9 cellular contexts compared by ENCODE assay signal in genomic region chr2:121888189-121888557, GRCh38.
DNase-seq lines count a peak whose midpoint lies in the region; ATAC-seq, FAIRE-seq and TF ChIP-seq lines count a peak whose summit lies in the region.
"Had no signal": no experiment of that assay in that cellular context is flagged by ENCODE, and none has a peak within 500 bp of the region (broad histone marks: within the 10 kb centered on the region; RNA-seq: fewer than 3 reads in every experiment).

No MANE protein-coding gene starts in this region.

- H3K4me3 ChIP-seq in KMS-11 (IDR thresholded peaks at IDR 0.05; ENCODE audit: insufficient read depth, low read depth, low read length) (no peak overlapping the region), fibroblast of mammary gland (ENCODE audit: control insufficient read depth, low read depth, low read length) (no peak overlapping the region), Peyer's patch (no peak overlapping the region)
- H3K4me3 ChIP-seq: heart right ventricle had no signal

- H3K27ac ChIP-seq in KMS-11, result no peak overlapping the region
- H3K27ac ChIP-seq in Peyer's patch, result no peak overlapping the region
- H3K27ac ChIP-seq: heart right ventricle had no signal

- H4K20me1 ChIP-seq in KMS-11 (ENCODE audit: insufficient read depth), result no peaks in the 10 kb centered on the region

- no peaks in the 10 kb centered on the region for H3K79me2 ChIP-seq in KMS-11 (ENCODE audit: insufficient read depth, low read depth)

- peak; percentile 91 for ATAC-seq in GM21515 (IDR thresholded peaks at IDR 0.05; ENCODE audit: unreplicated experiment)

- peak; percentile 85 for FAIRE-seq in GM12891 (lab: Jason Lieb, UNC)

- H3K4me2 ChIP-seq in KMS-11, result no peak overlapping the region

- TF ChIP-seq CTCF in KMS-11 (conservative IDR thresholded peaks at IDR 0.05; ENCODE audit: low read depth, low read length) (peak; percentile 28; the same call in 1 of the 2 replicates), fibroblast of mammary gland (conservative IDR thresholded peaks at IDR 0.05; ENCODE audit: control insufficient read depth, insufficient read depth, low read depth, low read length) (peak; percentile 36), Peyer's patch (IDR thresholded peaks at IDR 0.05) (peak in 3 of 6 experiments; percentile 7 to 30 (median 23))

- H2AFZ ChIP-seq in KMS-11 (ENCODE audit: low read depth), result no peak overlapping the region

- H3K9ac ChIP-seq in KMS-11, result no peak overlapping the region

- no peak for TF ChIP-seq POLR2A in GM12891 (IDR thresholded peaks at IDR 0.05; ENCODE audit: low read depth, low read length)
- no peak for TF ChIP-seq POLR2A in Peyer's patch (IDR thresholded peaks at IDR 0.05)

- H3K27me3 ChIP-seq in KMS-11 (ENCODE audit: insufficient read depth, low read depth) (no peaks in the 10 kb centered on the region), Peyer's patch (no peaks in the 10 kb centered on the region)

- no peaks in the 10 kb centered on the region for H3K4me1 ChIP-seq in KMS-11 (ENCODE audit: low read depth, poor library complexity, severe bottlenecking)
- H3K4me1 ChIP-seq in Peyer's patch, result no peaks in the 10 kb centered on the region
- H3K4me1 ChIP-seq: heart right ventricle had no signal

- DNase-seq in GM12891 (ENCODE audit: insufficient read length, low spot score), result peak; percentile 50
- no peak for DNase-seq in fibroblast of mammary gland (ENCODE audit: low read depth)
- DNase-seq in Peyer's patch, result no peak
- DNase-seq in cortex of kidney (lab: John Stamatoyannopoulos, UW), result no peak
- no peak for DNase-seq in anterior cingulate cortex (lab: John Stamatoyannopoulos, UW)
- DNase-seq in NCI-H146 treated with DMSO at 0.1 percent for 48 hours (lab: John Stamatoyannopoulos, UW; ENCODE audit: unreplicated experiment), result no peak
- DNase-seq: heart right ventricle had no signal

- H3K36me3 ChIP-seq in KMS-11 (ENCODE audit: insufficient read depth) (no peaks in the 10 kb centered on the region), Peyer's patch (no peaks in the 10 kb centered on the region)
- H3K36me3 ChIP-seq: heart right ventricle had no signal

- no peaks in the 10 kb centered on the region for H3K9me3 ChIP-seq in Peyer's patch
- H3K9me3 ChIP-seq: heart right ventricle had no signal

TF ChIP-seq in GM12891, 5 proteins besides CTCF, POLR2A, EP300 and RAD21:
- TF ChIP-seq SPI1 (IDR thresholded peaks at IDR 0.05; ENCODE audit: low read depth, low read length), result no peak
- no peak for TF ChIP-seq TAF1 (IDR thresholded peaks at IDR 0.05; ENCODE audit: low read depth, low read length)
- TF ChIP-seq PAX5 (IDR thresholded peaks at IDR 0.05; ENCODE audit: insufficient read depth, low read length, severe bottlenecking), result no peak
- TF ChIP-seq POU2F2 (IDR thresholded peaks at IDR 0.05; ENCODE audit: low read depth, low read length), result no peak
- no peak for TF ChIP-seq POLR2AphosphoS5 (IDR thresholded peaks at IDR 0.05; ENCODE audit: low read depth, low read length)
